9 cellular contexts compared by ENCODE assay signal in the genomic region with DNA sequence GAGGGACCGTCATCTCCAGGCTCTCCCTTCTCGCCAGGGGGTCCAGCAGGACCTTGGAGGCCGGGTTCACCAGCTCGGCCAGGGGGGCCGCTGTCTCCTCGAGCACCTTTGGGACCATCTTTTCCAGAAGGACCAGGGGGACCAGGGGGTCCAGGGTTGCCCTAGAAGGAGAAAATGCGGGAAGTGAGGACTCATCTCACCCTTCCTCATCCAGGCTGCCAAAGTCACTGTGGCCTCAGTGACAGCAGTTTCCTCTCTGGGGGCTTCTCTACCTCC. TPM values are rescaled to one million over a fixed set of nuclear protein-coding genes. Genes with fewer than 3 reads are reported as not detected.
"Had no signal": no experiment of that assay in that cellular context is flagged by ENCODE, and none has a peak within 500 bp of the region (broad histone marks: within the 10 kb centered on the region; RNA-seq: fewer than 3 reads in every experiment).

No MANE protein-coding gene starts in this region.

- H3K9ac ChIP-seq: GM23248 had no signal

- H2AFZ ChIP-seq: GM23248 had no signal

- H3K4me3 ChIP-seq: GM23248, HAP-1 had no signal

- H3K27ac ChIP-seq: GM23248, HL-60 had no signal

- H3K9me3 ChIP-seq: HAP-1 had no signal

- H3K4me1 ChIP-seq: HAP-1 had no signal

- DNase-seq: GM23248, GOT3, H7, HFFc6, KBM-7 had no signal

RNA-seq across cellular contexts. Expression of a gene that starts 25.7 kb away (rescaled TPM):
- total RNA-seq: GM23248, H4, HFFc6 had no signal
- polyA plus RNA-seq: GM23248, IgD-negative memory B cell had no signal
